In genomic region chr7:39195967-39196366, GRCh38 we compare ENCODE assay signal across 25 cellular contexts.
"Had no signal": no experiment of that assay in that cellular context is flagged by ENCODE, and none has a peak within 500 bp of the region (broad histone marks: within the 10 kb centered on the region; RNA-seq: fewer than 3 reads in every experiment).

No MANE protein-coding gene starts in this region.

- H3K9me3 ChIP-seq: colonic mucosa, esophagus muscularis mucosa, esophagus squamous epithelium, gastrocnemius medialis, gastroesophageal sphincter, heart left ventricle, heart right ventricle had no signal

- H3K27me3 ChIP-seq: colonic mucosa, dorsolateral prefrontal cortex, esophagus muscularis mucosa, esophagus squamous epithelium, foreskin keratinocyte, gastrocnemius medialis, gastroesophageal sphincter, heart left ventricle, heart right ventricle had no signal

- H3K4me1 ChIP-seq: colonic mucosa, esophagus muscularis mucosa, esophagus squamous epithelium, foreskin keratinocyte, gastrocnemius medialis, gastroesophageal sphincter, heart right ventricle had no signal

- H3K4me3 ChIP-seq: colonic mucosa, coronary artery, dorsolateral prefrontal cortex, esophagus muscularis mucosa, esophagus squamous epithelium, gastrocnemius medialis, gastroesophageal sphincter, heart left ventricle, heart right ventricle had no signal

- H3K27ac ChIP-seq: colonic mucosa, coronary artery, dorsolateral prefrontal cortex, epithelial cell of prostate, esophagus muscularis mucosa, esophagus squamous epithelium, foreskin keratinocyte, gastrocnemius medialis, gastroesophageal sphincter, heart left ventricle, heart right ventricle had no signal

- H3K9me3 Mint-ChIP-seq: dendritic cell treated with granulocyte-macrophage colony-stimulating factor and Interleukin-4, amounts not matched to agents 40 ng/mL and 50 ng/mL, for 4 days; effector memory CD8-positive, alpha-beta T cell; endodermal cell had no signal

- H3K27me3 Mint-ChIP-seq: dendritic cell treated with granulocyte-macrophage colony-stimulating factor and Interleukin-4, amounts not matched to agents 40 ng/mL and 50 ng/mL, for 4 days had no signal

- H3K36me3 ChIP-seq: colonic mucosa, esophagus muscularis mucosa, esophagus squamous epithelium, gastrocnemius medialis, gastroesophageal sphincter, heart left ventricle, heart right ventricle had no signal

- H3K27ac Mint-ChIP-seq: dendritic cell treated with granulocyte-macrophage colony-stimulating factor and Interleukin-4, amounts not matched to agents 40 ng/mL and 50 ng/mL, for 4 days; effector memory CD8-positive, alpha-beta T cell; endodermal cell had no signal

- ATAC-seq: effector memory CD8-positive, alpha-beta T cell; esophagus mucosa; foreskin keratinocyte; gastrocnemius medialis; gastroesophageal sphincter; heart left ventricle; heart right ventricle had no signal

- H3K4me3 Mint-ChIP-seq: dendritic cell treated with granulocyte-macrophage colony-stimulating factor and Interleukin-4, amounts not matched to agents 40 ng/mL and 50 ng/mL, for 4 days; effector memory CD8-positive, alpha-beta T cell; endodermal cell had no signal

- DNase-seq: colonic mucosa; cortex of kidney; dermis blood vessel endothelial cell; dorsolateral prefrontal cortex; effector CD4-positive, alpha-beta T cell; effector CD8-positive, alpha-beta T cell; effector memory CD4-positive, alpha-beta T cell; effector memory CD8-positive, alpha-beta T cell; endodermal cell; erythroblast; esophagus squamous epithelium; foreskin fibroblast; foreskin keratinocyte; foreskin melanocyte; gastrocnemius medialis; glutamatergic neuron; head of caudate nucleus; heart left ventricle; heart right ventricle had no signal
